Comparison of ENCODE assay signal across 23 cellular contexts in genomic region chr5:181060231-181060590, GRCh38. TPM values are rescaled to one million over a fixed set of nuclear protein-coding genes. Genes with fewer than 3 reads are reported as not detected.
"Had no signal": no experiment of that assay in that cellular context is flagged by ENCODE, and none has a peak within 500 bp of the region (broad histone marks: within the 10 kb centered on the region; RNA-seq: fewer than 3 reads in every experiment).

No MANE protein-coding gene starts in this region.

- H3K9me3 ChIP-seq: MG63, SK-N-SH had no signal

- H3K9me2 ChIP-seq: SK-N-SH had no signal

- H3K4me3 ChIP-seq: MG63 had no signal

- ATAC-seq: Panc1, PC-3 had no signal

- H3K4me2 ChIP-seq: SK-N-SH had no signal

- DNase-seq: IMR-90, Karpas-422, KG1, MG63, NCI-H1092, NCI-H1105 treated with DMSO at 0.1 percent for 48 hours, NCI-H1417 treated with DMSO at 0.1 percent for 48 hours, NCI-H146, NCI-H1694 treated with DMSO at 0.1 percent for 48 hours, NCI-H1930, NCI-H2081, NCI-H2107, NCI-H2227 treated with DMSO at 0.1 percent for 48 hours, NCI-H510A, NCI-H524 treated with DMSO at 0.1 percent for 48 hours, NCI-H69, NCI-H774, PC-3, SHP77, SK-N-SH, SW 1271 had no signal

- H3K36me3 ChIP-seq: MG63 had no signal

- H3K27ac ChIP-seq: RWPE1 had no signal

RNA-seq across cellular contexts. Expression of gene BTNL9, which starts 20.1 kb away (rescaled TPM):
- total RNA-seq: IMR-90 had no signal
